In genomic region chr11:538431-539051, GRCh38 we compare ENCODE assay signal across 14 cellular contexts. TPM values are rescaled to one million over a fixed set of nuclear protein-coding genes. Genes with fewer than 3 reads are reported as not detected.
A peak's percentile ranks its signal among the peaks of the same experiment; 100 is the strongest.
DNase-seq lines count a peak whose midpoint lies in the region; ATAC-seq and TF ChIP-seq lines count a peak whose summit lies in the region.
"Had no signal": no experiment of that assay in that cellular context is flagged by ENCODE, and none has a peak within 500 bp of the region (broad histone marks: within the 10 kb centered on the region; RNA-seq: fewer than 3 reads in every experiment).

No MANE protein-coding gene starts in this region.

- intact Hi-C loops in right cardiac atrium (cut with DNase I) (no loop called here), Right ventricle myocardium superior (cut with DNase I) (no loop called here), PC-9 (cut with micrococcal nuclease; ENCODE audit: unreplicated experiment) (no loop called here)

- TF ChIP-seq CTCF in PC-9 (conservative IDR thresholded peaks at IDR 0.05) = no peak

- BruUV-seq in PC-9 (replicated peaks; lab: Mats Ljungman, UMichigan) = no TSS peak

- H3K9me3 ChIP-seq in right cardiac atrium (ENCODE audit: control insufficient read depth, low read length) (no peaks in the 10 kb centered on the region), PC-9 (ENCODE audit: insufficient read depth, low read depth) (no peaks in the 10 kb centered on the region)
- H3K9me3 ChIP-seq: MG63 had no signal

- H3K4me3 ChIP-seq in right cardiac atrium (ENCODE audit: low read length) (no peak overlapping the region), PC-9 (no peak overlapping the region)
- H3K4me3 ChIP-seq: MG63 had no signal

- no peaks in the 10 kb centered on the region for H3K9me2 ChIP-seq in PC-9 (ENCODE audit: insufficient read depth)

- POLR2A ChIA-PET in PC-9 (lab: Charles Lee; ENCODE audit: unreplicated experiment) = no interaction called here

- H3K27me3 ChIP-seq in right cardiac atrium (ENCODE audit: control insufficient read depth, insufficient read depth) (no peaks in the 10 kb centered on the region), PC-9 (ENCODE audit: insufficient read depth, low read depth) (no peaks in the 10 kb centered on the region)
- H3K27me3 ChIP-seq: MG63 had no signal

- CTCF ChIA-PET in PC-9 (lab: Charles Lee) = no interaction called here

- peak overlapping the region; percentile 85; the same call in 1 of the 2 replicates for H3K4me2 ChIP-seq in PC-9

- H3K36me3 ChIP-seq in PC-9 (ENCODE audit: low read depth) = no peaks in the 10 kb centered on the region

- H3K27ac ChIP-seq in right cardiac atrium (ENCODE audit: low read length) (no peak overlapping the region), PC-9 (no peak overlapping the region)

- no peaks in the 10 kb centered on the region for H4K20me1 ChIP-seq in PC-9 (ENCODE audit: insufficient read depth)

- H3K4me1 ChIP-seq in right cardiac atrium (ENCODE audit: control insufficient read depth, insufficient read depth, low read length) (no peaks in the 10 kb centered on the region), PC-9 (replicated peaks; ENCODE audit: insufficient read depth) (no peaks in the 10 kb centered on the region)

- 0 out of 2 replicates have a peak, but pooled peaks cover 3% of the 10 kb centered on the region for H3K79me2 ChIP-seq in PC-9 (ENCODE audit: low read depth)

- WGBS in right cardiac atrium = 87% methylated on average over 20 of the region's 20 CpGs

- no peak for ATAC-seq in right cardiac atrium
- ATAC-seq in Right ventricle myocardium superior (ENCODE audit: poor library complexity) = no peak
- no peak for ATAC-seq in left lobe of liver
- no peak for ATAC-seq in GM18498 (IDR thresholded peaks at IDR 0.05; ENCODE audit: unreplicated experiment)
- ATAC-seq in GM21381 (IDR thresholded peaks at IDR 0.05; ENCODE audit: unreplicated experiment) = no peak
- ATAC-seq: stimulated activated naive CD8-positive, alpha-beta T cell treated with anti-CD3 and anti-CD28 coated beads, Interleukin-15, amount 100 ng/mL, for 72 hours had no signal

- H2AFZ ChIP-seq in PC-9 = no peak overlapping the region

- H3F3A ChIP-seq in PC-9 (ENCODE audit: insufficient read depth, low read depth) = peaks cover 8% of the 10 kb centered on the region

- DNase-seq in right cardiac atrium (peak in 2 of 3 donors; percentile 4 to 50), Right ventricle myocardium superior (no peak), PC-9 (no peak), left lobe of liver (ENCODE audit: low spot score) (peak; percentile 45), medulla oblongata (ENCODE audit: extremely low spot score) (no peak), NK-92 (lab: John Stamatoyannopoulos, UW; ENCODE audit: unreplicated experiment) (no peak)
- DNase-seq: DMS79 treated with DMSO at 0.1 percent for 48 hours; dorsolateral prefrontal cortex; MG63; NCI-H2029 treated with DMSO at 0.1 percent for 48 hours; NCI-H69; stimulated activated naive CD8-positive, alpha-beta T cell treated with anti-CD3 and anti-CD28 coated beads, Interleukin-15, amount 100 ng/mL, for 72 hours had no signal

RNA-seq across cellular contexts. Expression of gene LRRC56, which starts 1.2 kb away (rescaled TPM):
- total RNA-seq in right cardiac atrium (under 1 TPM; 0.36 to 0.59 (median 0.43) TPM), Right ventricle myocardium superior (0.13 TPM), PC-9 (2021) (5.0 and 6.3 TPM in 2 replicates), left lobe of liver (0.93 TPM)
- polyA plus RNA-seq in right cardiac atrium = 0.48 TPM

RNA-seq across cellular contexts. Expression of gene HRAS, which starts 3.2 kb away (rescaled TPM):
- total RNA-seq in right cardiac atrium (10 to 100 TPM; 45.7 to 60.4 (median 49.3) TPM), Right ventricle myocardium superior (60.5 TPM), PC-9 (2021) (47.2 and 47.5 TPM in 2 replicates), left lobe of liver (12.9 TPM)
- polyA plus RNA-seq in right cardiac atrium = 64.4 TPM

RNA-seq across cellular contexts. Expression of gene LMNTD2, which starts 22.0 kb away (rescaled TPM):
- total RNA-seq in right cardiac atrium (1 to 10 TPM in 2 of 4 donors, under 1 TPM in 2; 0.65 to 1.4 (median 0.83) TPM), Right ventricle myocardium superior (0.22 TPM), PC-9 (2021) (12.8 and 16.3 TPM in 2 replicates), left lobe of liver (13.4 TPM)
- 0.50 TPM for polyA plus RNA-seq in right cardiac atrium

RNA-seq across cellular contexts. Expression of gene RASSF7, which starts 22.2 kb away (rescaled TPM):
- total RNA-seq in right cardiac atrium (1 to 10 TPM; 2.5 to 6.3 (median 3.5) TPM), Right ventricle myocardium superior (4.4 TPM), PC-9 (2021) (36.2 and 40.8 TPM in 2 replicates), left lobe of liver (36.6 TPM)
- 5.3 TPM for polyA plus RNA-seq in right cardiac atrium

RNA-seq across cellular contexts. Expression of gene RNH1, which starts 31.5 kb away (rescaled TPM):
- total RNA-seq in right cardiac atrium (100 to 1,000 TPM; 188 to 203 (median 195) TPM), Right ventricle myocardium superior (171 TPM), PC-9 (2021) (87.8 and 104 TPM in 2 replicates), left lobe of liver (85.4 TPM)
- 162 TPM for polyA plus RNA-seq in right cardiac atrium

Comparison
In these comparisons a context has a peak if more than half of its experiments do, and no peak if none do; other contexts are left out.
1. DNase-seq: peak in right cardiac atrium (2 of 3) and left lobe of liver (single experiment); none in Right ventricle myocardium superior (single experiment), PC-9 (0 of 2), medulla oblongata (single experiment) and NK-92 (single experiment).